Comparison of ENCODE assay signal across 1 cellular context in the genomic region with DNA sequence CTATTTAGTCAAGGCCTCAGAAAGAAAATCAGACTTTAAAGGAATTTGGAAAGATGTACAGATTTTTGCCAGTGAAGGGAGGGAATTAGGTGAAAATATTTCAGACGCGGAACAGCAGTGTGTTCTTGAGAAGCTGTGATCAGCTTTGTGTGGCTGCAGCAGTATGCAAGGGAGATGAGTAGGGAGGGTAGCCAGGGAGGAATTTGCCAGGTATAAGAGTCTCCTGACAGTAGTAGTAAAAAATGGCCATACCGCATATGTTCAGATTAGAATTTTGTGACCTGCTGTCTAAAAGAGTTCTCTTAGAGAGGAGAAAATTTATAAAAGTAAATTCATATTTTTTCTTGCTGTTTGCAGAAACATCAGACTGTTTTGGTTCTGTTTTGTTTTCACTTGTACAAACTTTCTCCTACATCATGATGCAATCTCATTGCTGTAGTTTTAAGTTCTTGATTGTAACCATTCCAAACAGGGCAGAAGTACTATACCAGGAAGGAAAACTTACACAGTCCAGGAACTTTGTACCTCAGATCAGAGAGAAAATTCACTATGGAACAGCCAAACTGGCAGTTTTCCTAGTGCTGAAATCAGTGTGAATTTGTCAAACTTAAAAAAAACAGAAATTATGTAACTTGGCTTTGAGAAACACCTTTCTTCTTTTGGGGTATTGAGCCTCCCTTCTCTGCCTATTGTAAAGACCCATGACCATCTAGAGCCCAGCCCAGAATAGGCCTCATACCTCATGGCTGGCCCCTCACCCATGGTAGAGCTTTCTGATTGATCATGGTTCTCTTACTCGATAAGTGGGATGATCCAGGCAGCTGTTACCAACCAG.
TF ChIP-seq lines count a peak whose summit lies in the region.

No MANE protein-coding gene starts in this region.

TF ChIP-seq in HepG2, 621 proteins besides CTCF, POLR2A, EP300 and RAD21 (continued from another document and continues in another):
- TF ChIP-seq, protein P1, sequence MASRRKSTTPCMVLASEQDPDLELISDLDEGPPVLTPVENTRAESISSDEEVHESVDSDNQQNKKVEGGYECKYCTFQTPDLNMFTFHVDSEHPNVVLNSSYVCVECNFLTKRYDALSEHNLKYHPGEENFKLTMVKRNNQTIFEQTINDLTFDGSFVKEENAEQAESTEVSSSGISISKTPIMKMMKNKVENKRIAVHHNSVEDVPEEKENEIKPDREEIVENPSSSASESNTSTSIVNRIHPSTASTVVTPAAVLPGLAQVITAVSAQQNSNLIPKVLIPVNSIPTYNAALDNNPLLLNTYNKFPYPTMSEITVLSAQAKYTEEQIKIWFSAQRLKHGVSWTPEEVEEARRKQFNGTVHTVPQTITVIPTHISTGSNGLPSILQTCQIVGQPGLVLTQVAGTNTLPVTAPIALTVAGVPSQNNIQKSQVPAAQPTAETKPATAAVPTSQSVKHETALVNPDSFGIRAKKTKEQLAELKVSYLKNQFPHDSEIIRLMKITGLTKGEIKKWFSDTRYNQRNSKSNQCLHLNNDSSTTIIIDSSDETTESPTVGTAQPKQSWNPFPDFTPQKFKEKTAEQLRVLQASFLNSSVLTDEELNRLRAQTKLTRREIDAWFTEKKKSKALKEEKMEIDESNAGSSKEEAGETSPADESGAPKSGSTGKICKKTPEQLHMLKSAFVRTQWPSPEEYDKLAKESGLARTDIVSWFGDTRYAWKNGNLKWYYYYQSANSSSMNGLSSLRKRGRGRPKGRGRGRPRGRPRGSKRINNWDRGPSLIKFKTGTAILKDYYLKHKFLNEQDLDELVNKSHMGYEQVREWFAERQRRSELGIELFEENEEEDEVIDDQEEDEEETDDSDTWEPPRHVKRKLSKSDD (CRISPR knock-in tag; IDR thresholded peaks at IDR 0.05; ENCODE audit: low read depth), result no peak
- TF ChIP-seq KLF15 (CRISPR knock-in tag; IDR thresholded peaks at IDR 0.05; ENCODE audit: borderline replicate concordance) (no peak), HNF4A (CRISPR knock-in tag; IDR thresholded peaks at IDR 0.05) (peak; percentile 93), SYNCRIP (IDR thresholded peaks at IDR 0.05; ENCODE audit: insufficient read depth, low read depth, low read length) (no peak), ZNF124 (CRISPR knock-in tag; IDR thresholded peaks at IDR 0.05) (no peak), ZNF30 (CRISPR knock-in tag; IDR thresholded peaks at IDR 0.05) (no peak), SALL2 (CRISPR knock-in tag; IDR thresholded peaks at IDR 0.05) (no peak), REPIN1 (CRISPR knock-in tag; IDR thresholded peaks at IDR 0.05; ENCODE audit: borderline replicate concordance, low read depth) (no peak), SPEN (CRISPR knock-in tag; IDR thresholded peaks at IDR 0.05; ENCODE audit: low read depth) (0 out of 2 replicates have a peak, but pooled peaks have one; percentile 27), KDM6A (CRISPR knock-in tag; IDR thresholded peaks at IDR 0.05; ENCODE audit: low read depth) (peak; percentile 82), MED1 (CRISPR knock-in tag; IDR thresholded peaks at IDR 0.05) (peak; percentile 85), NCOR1 (IDR thresholded peaks at IDR 0.05; ENCODE audit: borderline replicate concordance, low read length) (peak; percentile 91), ZNF263 (CRISPR knock-in tag; IDR thresholded peaks at IDR 0.05) (no peak), ZFP36L2 (CRISPR knock-in tag; IDR thresholded peaks at IDR 0.05) (no peak), GLI4 (CRISPR knock-in tag; IDR thresholded peaks at IDR 0.05; ENCODE audit: borderline replicate concordance) (no peak), ZNF790 (CRISPR knock-in tag; IDR thresholded peaks at IDR 0.05; ENCODE audit: borderline replicate concordance) (no peak), NFIC (IDR thresholded peaks at IDR 0.05; ENCODE audit: low read length) (peak; percentile 44; the same call in 1 of the 2 replicates), ZNF703 (CRISPR knock-in tag; IDR thresholded peaks at IDR 0.05; ENCODE audit: borderline replicate concordance) (no peak), RCOR2 (CRISPR knock-in tag; IDR thresholded peaks at IDR 0.05) (peak; percentile 70), MIER3 (CRISPR knock-in tag; IDR thresholded peaks at IDR 0.05; ENCODE audit: borderline replicate concordance) (no peak), IRF2 (CRISPR knock-in tag; IDR thresholded peaks at IDR 0.05) (peak; percentile 59; the same call in 1 of the 2 replicates), SRSF9 (IDR thresholded peaks at IDR 0.05; ENCODE audit: borderline replicate concordance, insufficient read depth, low read depth, low read length, poor library complexity, severe bottlenecking) (no peak), TCF7 (IDR thresholded peaks at IDR 0.05; ENCODE audit: low read depth) (peak; percentile 49; the same call in 1 of the 2 replicates), ELF1 (CRISPR knock-in tag; IDR thresholded peaks at IDR 0.05) (peak; percentile 63; the same call in 1 of the 2 replicates), ZNF775 (CRISPR knock-in tag; IDR thresholded peaks at IDR 0.05; ENCODE audit: borderline replicate concordance) (no peak), ZNF782 (CRISPR knock-in tag; IDR thresholded peaks at IDR 0.05; ENCODE audit: borderline replicate concordance) (no peak), ZSCAN29 (CRISPR knock-in tag; conservative IDR thresholded peaks at IDR 0.05) (no peak), ZFP82 (CRISPR knock-in tag; IDR thresholded peaks at IDR 0.05; ENCODE audit: borderline replicate concordance) (no peak), ZNF777 (CRISPR knock-in tag; IDR thresholded peaks at IDR 0.05) (no peak), ZNF598 (CRISPR knock-in tag; IDR thresholded peaks at IDR 0.05; ENCODE audit: borderline replicate concordance) (no peak), ZMYM3 (CRISPR knock-in tag; IDR thresholded peaks at IDR 0.05) (no peak), ZNF292 (CRISPR knock-in tag; IDR thresholded peaks at IDR 0.05; ENCODE audit: borderline replicate concordance, low read depth) (peak; percentile 66; the same call in 1 of the 2 replicates), FOXJ3 (CRISPR knock-in tag; IDR thresholded peaks at IDR 0.05; ENCODE audit: borderline replicate concordance) (peak; percentile 64; the same call in 1 of the 2 replicates), ATF1 (CRISPR knock-in tag; IDR thresholded peaks at IDR 0.05) (no peak), SNAPC2 (CRISPR knock-in tag; IDR thresholded peaks at IDR 0.05) (no peak), ZNF570 (CRISPR knock-in tag; IDR thresholded peaks at IDR 0.05; ENCODE audit: borderline replicate concordance) (no peak), PITX1 (CRISPR knock-in tag; IDR thresholded peaks at IDR 0.05) (peak; percentile 54; the same call in 1 of the 2 replicates), ZNF264 (CRISPR knock-in tag; IDR thresholded peaks at IDR 0.05) (peak; percentile 40; the same call in 1 of the 2 replicates), HDAC1 (CRISPR knock-in tag; IDR thresholded peaks at IDR 0.05) (peak; percentile 44; the same call in 1 of the 2 replicates), RARG (CRISPR knock-in tag; IDR thresholded peaks at IDR 0.05; ENCODE audit: low read depth) (no peak), SMARCE1 (IDR thresholded peaks at IDR 0.05; ENCODE audit: borderline replicate concordance) (no peak), WIZ (CRISPR knock-in tag; IDR thresholded peaks at IDR 0.05) (no peak), ZSCAN31 (CRISPR knock-in tag; IDR thresholded peaks at IDR 0.05; ENCODE audit: low read depth) (0 out of 2 replicates have a peak, but pooled peaks have one; percentile 62), ZNF839 (CRISPR knock-in tag; IDR thresholded peaks at IDR 0.05; ENCODE audit: borderline replicate concordance) (no peak)
- TF ChIP-seq, protein P2, sequence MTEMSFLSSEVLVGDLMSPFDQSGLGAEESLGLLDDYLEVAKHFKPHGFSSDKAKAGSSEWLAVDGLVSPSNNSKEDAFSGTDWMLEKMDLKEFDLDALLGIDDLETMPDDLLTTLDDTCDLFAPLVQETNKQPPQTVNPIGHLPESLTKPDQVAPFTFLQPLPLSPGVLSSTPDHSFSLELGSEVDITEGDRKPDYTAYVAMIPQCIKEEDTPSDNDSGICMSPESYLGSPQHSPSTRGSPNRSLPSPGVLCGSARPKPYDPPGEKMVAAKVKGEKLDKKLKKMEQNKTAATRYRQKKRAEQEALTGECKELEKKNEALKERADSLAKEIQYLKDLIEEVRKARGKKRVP (CRISPR knock-in tag; IDR thresholded peaks at IDR 0.05), result peak in 1 of 2 experiments; percentile 96; a peak in 2 of 4 replicates
- TF ChIP-seq, protein P3, sequence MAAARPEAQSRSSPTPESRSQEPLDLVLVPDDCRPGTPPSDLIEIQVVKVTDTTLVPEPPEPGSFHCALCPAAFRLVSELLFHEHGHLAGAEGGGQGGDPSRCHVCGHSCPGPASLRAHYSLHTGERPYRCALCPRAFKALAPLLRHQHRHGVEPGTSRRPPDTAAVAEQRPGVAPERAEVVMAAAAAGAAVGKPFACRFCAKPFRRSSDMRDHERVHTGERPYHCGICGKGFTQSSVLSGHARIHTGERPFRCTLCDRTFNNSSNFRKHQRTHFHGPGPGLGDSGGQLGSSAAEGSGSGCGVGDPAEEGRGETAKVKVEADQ (CRISPR knock-in tag; IDR thresholded peaks at IDR 0.05; ENCODE audit: borderline replicate concordance), result no peak
- TF ChIP-seq, protein P4, sequence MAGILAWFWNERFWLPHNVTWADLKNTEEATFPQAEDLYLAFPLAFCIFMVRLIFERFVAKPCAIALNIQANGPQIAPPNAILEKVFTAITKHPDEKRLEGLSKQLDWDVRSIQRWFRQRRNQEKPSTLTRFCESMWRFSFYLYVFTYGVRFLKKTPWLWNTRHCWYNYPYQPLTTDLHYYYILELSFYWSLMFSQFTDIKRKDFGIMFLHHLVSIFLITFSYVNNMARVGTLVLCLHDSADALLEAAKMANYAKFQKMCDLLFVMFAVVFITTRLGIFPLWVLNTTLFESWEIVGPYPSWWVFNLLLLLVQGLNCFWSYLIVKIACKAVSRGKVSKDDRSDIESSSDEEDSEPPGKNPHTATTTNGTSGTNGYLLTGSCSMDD (CRISPR knock-in tag; IDR thresholded peaks at IDR 0.05), result no peak
- TF ChIP-seq, protein P5, sequence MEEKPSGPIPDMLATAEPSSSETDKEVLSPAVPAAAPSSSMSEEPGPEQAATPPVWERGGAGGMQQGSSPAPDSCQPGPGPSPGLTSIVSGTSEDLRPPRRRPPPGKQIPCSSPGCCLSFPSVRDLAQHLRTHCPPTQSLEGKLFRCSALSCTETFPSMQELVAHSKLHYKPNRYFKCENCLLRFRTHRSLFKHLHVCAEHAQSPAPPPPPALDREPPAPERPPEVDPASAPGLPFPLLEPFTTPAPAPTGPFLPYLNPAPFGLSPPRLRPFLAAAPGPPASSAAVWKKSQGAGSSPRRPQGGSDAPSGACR (CRISPR knock-in tag; IDR thresholded peaks at IDR 0.05), result no peak
- TF ChIP-seq, protein P6, sequence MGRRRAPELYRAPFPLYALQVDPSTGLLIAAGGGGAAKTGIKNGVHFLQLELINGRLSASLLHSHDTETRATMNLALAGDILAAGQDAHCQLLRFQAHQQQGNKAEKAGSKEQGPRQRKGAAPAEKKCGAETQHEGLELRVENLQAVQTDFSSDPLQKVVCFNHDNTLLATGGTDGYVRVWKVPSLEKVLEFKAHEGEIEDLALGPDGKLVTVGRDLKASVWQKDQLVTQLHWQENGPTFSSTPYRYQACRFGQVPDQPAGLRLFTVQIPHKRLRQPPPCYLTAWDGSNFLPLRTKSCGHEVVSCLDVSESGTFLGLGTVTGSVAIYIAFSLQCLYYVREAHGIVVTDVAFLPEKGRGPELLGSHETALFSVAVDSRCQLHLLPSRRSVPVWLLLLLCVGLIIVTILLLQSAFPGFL (CRISPR knock-in tag; IDR thresholded peaks at IDR 0.05), result no peak
- TF ChIP-seq, protein P7, sequence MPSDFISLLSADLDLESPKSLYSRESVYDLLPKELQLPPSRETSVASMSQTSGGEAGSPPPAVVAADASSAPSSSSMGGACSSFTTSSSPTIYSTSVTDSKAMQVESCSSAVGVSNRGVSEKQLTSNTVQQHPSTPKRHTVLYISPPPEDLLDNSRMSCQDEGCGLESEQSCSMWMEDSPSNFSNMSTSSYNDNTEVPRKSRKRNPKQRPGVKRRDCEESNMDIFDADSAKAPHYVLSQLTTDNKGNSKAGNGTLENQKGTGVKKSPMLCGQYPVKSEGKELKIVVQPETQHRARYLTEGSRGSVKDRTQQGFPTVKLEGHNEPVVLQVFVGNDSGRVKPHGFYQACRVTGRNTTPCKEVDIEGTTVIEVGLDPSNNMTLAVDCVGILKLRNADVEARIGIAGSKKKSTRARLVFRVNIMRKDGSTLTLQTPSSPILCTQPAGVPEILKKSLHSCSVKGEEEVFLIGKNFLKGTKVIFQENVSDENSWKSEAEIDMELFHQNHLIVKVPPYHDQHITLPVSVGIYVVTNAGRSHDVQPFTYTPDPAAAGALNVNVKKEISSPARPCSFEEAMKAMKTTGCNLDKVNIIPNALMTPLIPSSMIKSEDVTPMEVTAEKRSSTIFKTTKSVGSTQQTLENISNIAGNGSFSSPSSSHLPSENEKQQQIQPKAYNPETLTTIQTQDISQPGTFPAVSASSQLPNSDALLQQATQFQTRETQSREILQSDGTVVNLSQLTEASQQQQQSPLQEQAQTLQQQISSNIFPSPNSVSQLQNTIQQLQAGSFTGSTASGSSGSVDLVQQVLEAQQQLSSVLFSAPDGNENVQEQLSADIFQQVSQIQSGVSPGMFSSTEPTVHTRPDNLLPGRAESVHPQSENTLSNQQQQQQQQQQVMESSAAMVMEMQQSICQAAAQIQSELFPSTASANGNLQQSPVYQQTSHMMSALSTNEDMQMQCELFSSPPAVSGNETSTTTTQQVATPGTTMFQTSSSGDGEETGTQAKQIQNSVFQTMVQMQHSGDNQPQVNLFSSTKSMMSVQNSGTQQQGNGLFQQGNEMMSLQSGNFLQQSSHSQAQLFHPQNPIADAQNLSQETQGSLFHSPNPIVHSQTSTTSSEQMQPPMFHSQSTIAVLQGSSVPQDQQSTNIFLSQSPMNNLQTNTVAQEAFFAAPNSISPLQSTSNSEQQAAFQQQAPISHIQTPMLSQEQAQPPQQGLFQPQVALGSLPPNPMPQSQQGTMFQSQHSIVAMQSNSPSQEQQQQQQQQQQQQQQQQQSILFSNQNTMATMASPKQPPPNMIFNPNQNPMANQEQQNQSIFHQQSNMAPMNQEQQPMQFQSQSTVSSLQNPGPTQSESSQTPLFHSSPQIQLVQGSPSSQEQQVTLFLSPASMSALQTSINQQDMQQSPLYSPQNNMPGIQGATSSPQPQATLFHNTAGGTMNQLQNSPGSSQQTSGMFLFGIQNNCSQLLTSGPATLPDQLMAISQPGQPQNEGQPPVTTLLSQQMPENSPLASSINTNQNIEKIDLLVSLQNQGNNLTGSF (CRISPR knock-in tag; IDR thresholded peaks at IDR 0.05), result no peak
- TF ChIP-seq, protein P8, sequence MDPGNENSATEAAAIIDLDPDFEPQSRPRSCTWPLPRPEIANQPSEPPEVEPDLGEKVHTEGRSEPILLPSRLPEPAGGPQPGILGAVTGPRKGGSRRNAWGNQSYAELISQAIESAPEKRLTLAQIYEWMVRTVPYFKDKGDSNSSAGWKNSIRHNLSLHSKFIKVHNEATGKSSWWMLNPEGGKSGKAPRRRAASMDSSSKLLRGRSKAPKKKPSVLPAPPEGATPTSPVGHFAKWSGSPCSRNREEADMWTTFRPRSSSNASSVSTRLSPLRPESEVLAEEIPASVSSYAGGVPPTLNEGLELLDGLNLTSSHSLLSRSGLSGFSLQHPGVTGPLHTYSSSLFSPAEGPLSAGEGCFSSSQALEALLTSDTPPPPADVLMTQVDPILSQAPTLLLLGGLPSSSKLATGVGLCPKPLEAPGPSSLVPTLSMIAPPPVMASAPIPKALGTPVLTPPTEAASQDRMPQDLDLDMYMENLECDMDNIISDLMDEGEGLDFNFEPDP (CRISPR knock-in tag; conservative IDR thresholded peaks at IDR 0.05), result no peak
